11 cellular contexts compared by ENCODE assay signal in the genomic region with DNA sequence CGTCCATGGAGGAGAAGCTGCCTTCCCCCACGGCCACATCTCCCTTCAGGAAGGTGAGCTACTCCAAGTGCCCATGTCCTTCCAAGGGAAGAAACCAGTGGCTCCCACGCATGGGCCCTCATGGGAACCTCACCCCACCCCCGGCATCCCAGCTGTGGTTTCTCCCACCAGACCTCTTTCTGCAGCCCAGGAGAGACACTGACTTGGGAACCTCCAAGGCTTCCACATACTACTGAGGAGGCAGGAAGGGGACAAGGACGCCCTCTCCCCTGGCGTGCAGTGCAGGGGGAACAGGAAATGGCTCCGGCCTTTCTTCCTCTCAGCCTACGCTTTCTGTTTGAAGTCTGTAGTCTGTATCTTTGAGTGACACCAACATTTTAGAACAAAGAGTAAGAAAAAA.
DNase-seq lines count a peak whose midpoint lies in the region; ATAC-seq lines count a peak whose summit lies in the region.
"Had no signal": no experiment of that assay in that cellular context is flagged by ENCODE, and none has a peak within 500 bp of the region (broad histone marks: within the 10 kb centered on the region; RNA-seq: fewer than 3 reads in every experiment).

No MANE protein-coding gene starts in this region.

- no peaks in the 10 kb centered on the region for H3K9me3 Mint-ChIP-seq in effector memory CD8-positive, alpha-beta T cell
- H3K9me3 Mint-ChIP-seq: neural crest cell had no signal

- H3K27ac ChIP-seq in thymus (ENCODE audit: low read depth): peak overlapping the region; percentile 36

- H3K27ac Mint-ChIP-seq in effector memory CD8-positive, alpha-beta T cell: no peak overlapping the region

- ATAC-seq in HG02798 (IDR thresholded peaks at IDR 0.05; ENCODE audit: poor library complexity, unreplicated experiment): peak; percentile 67
- no peak for ATAC-seq in HG02759 (IDR thresholded peaks at IDR 0.05; ENCODE audit: unreplicated experiment)
- ATAC-seq in effector memory CD8-positive, alpha-beta T cell (replicated peaks): no peak

- H3K4me1 ChIP-seq in thymus (ENCODE audit: control insufficient read depth, insufficient read depth, low read length): peaks cover 11% of the 10 kb centered on the region

- no peaks in the 10 kb centered on the region for H3K36me3 ChIP-seq in thymus (ENCODE audit: control insufficient read depth, insufficient read depth)

- H3K27me3 Mint-ChIP-seq in effector memory CD8-positive, alpha-beta T cell: peaks cover 6 to 9% of the 10 kb centered on the region in 2 donors

- 60% methylated on average over 8 of the region's 8 CpGs for whole genome bisulfite sequencing in thymus

- H3K36me3 Mint-ChIP-seq in effector memory CD8-positive, alpha-beta T cell (ENCODE audit: insufficient read depth): peaks cover 13% of the 10 kb centered on the region

- no peak overlapping the region for H3K4me3 ChIP-seq in thymus (ENCODE audit: low read length)

- H3K4me1 Mint-ChIP-seq in effector memory CD8-positive, alpha-beta T cell (ENCODE audit: low read depth in 2 of 2): peaks cover 0 to 15% of the 10 kb centered on the region in 2 donors
- H3K4me1 Mint-ChIP-seq: neural crest cell had no signal

- no peaks in the 10 kb centered on the region for H3K9me3 ChIP-seq in thymus (ENCODE audit: control insufficient read depth)

- no peaks in the 10 kb centered on the region for H3K27me3 ChIP-seq in thymus (ENCODE audit: control insufficient read depth, insufficient read depth)

- peak; percentile 47 for DNase-seq in stimulated activated CD4-positive, alpha-beta T cell treated with anti-CD3 and anti-CD28 coated beads, Interleukin-15, amount 100 ng/mL, for 24 hours
- DNase-seq in stimulated activated CD4-positive, alpha-beta T cell treated with anti-CD3 and anti-CD28 coated beads, Interleukin-4, amount 100 ng/mL, for 4 hours: no peak
- peak; percentile 65 for DNase-seq in activated CD8-positive, alpha-beta memory T cell treated with anti-CD3 and anti-CD28 coated beads, Interleukin-2, amount 50 U/mL, for 48 hours
- DNase-seq in effector memory CD8-positive, alpha-beta T cell: no peak
- DNase-seq in NCI-H1436 treated with DMSO at 0.1 percent for 48 hours (lab: John Stamatoyannopoulos, UW): no peak
- DNase-seq: central memory CD4-positive, alpha-beta T cell; NCI-H187 treated with DMSO at 0.1 percent for 48 hours had no signal

- H3K4me3 Mint-ChIP-seq in effector memory CD8-positive, alpha-beta T cell: no peak overlapping the region
- H3K4me3 Mint-ChIP-seq: neural crest cell had no signal

Comparison
In these comparisons a context has a peak if more than half of its experiments do, and no peak if none do; other contexts are left out.
1. DNase-seq: peak in stimulated activated CD4-positive, alpha-beta T cell treated with anti-CD3 and anti-CD28 coated beads, Interleukin-15, amount 100 ng/mL, for 24 hours (single experiment) and activated CD8-positive, alpha-beta memory T cell treated with anti-CD3 and anti-CD28 coated beads, Interleukin-2, amount 50 U/mL, for 48 hours (single experiment); none in stimulated activated CD4-positive, alpha-beta T cell treated with anti-CD3 and anti-CD28 coated beads, Interleukin-4, amount 100 ng/mL, for 4 hours (0 of 2), effector memory CD8-positive, alpha-beta T cell (0 of 3) and NCI-H1436 treated with DMSO at 0.1 percent for 48 hours (single experiment).